8 cellular contexts compared by ENCODE assay signal in genomic region chr2:38076250-38076709, GRCh38.
DNase-seq lines count a peak whose midpoint lies in the region; ATAC-seq and TF ChIP-seq lines count a peak whose summit lies in the region.

No MANE protein-coding gene starts in this region.

- no peaks in the 10 kb centered on the region for H3K36me3 ChIP-seq in iPS-20b (ENCODE audit: insufficient read depth, low read depth, low read length)

- peaks cover 3% of the 10 kb centered on the region; the same call in 1 of the 2 replicates for H3K9me3 ChIP-seq in iPS-20b (ENCODE audit: insufficient read depth, low read depth, low read length)

- peak; percentile 46 for TF ChIP-seq CTCF in AG10803 (conservative IDR thresholded peaks at IDR 0.05; ENCODE audit: low read length)

- ATAC-seq in GM18505 (IDR thresholded peaks at IDR 0.05; ENCODE audit: unreplicated experiment) (peak; percentile 47), HG03135 (IDR thresholded peaks at IDR 0.05; ENCODE audit: unreplicated experiment) (peak; percentile 33)

- peak; percentile 36 for TF ChIP-seq POLR2A in GM18505 (IDR thresholded peaks at IDR 0.05; ENCODE audit: borderline replicate concordance, extremely low read depth, insufficient read depth, insufficient read length)

- peaks cover 82% of the 10 kb centered on the region for H3K27me3 ChIP-seq in iPS-20b (ENCODE audit: insufficient read depth, low read length)

- no peak overlapping the region; the same call in 1 of the 2 replicates for H3K9ac ChIP-seq in iPS-20b (ENCODE audit: low read depth, low read length)

- DNase-seq in AG10803 (ENCODE audit: low read depth) (peak; percentile 91), NOMO-1 (lab: John Stamatoyannopoulos, UW; ENCODE audit: unreplicated experiment in 2 of 2) (peak; percentile 90 to 95), astrocyte of the hippocampus (ENCODE audit: low read depth, low spot score) (peak; percentile 88), OCI-M2 (lab: John Stamatoyannopoulos, UW; ENCODE audit: unreplicated experiment) (no peak)

- H3K27ac ChIP-seq in iPS-20b (ENCODE audit: low read length): no peak overlapping the region
- peak overlapping the region in 18 of 21 experiments; percentile 38 to 90 (median 78) for H3K27ac ChIP-seq in skin epidermis

- peaks cover 27% of the 10 kb centered on the region for H3K4me1 ChIP-seq in iPS-20b (ENCODE audit: insufficient read depth, low read length)

- H3K4me3 ChIP-seq in AG10803 (ENCODE audit: low read length) (peak overlapping the region; percentile 69), iPS-20b (ENCODE audit: low read length) (peak overlapping the region; percentile 54; the same call in 1 of the 2 replicates), skin epidermis (peak overlapping the region; percentile 32 to 53 (median 41))
